ENCODE assay signal across 17 cellular contexts in genomic region chr3:71879089-71879488, GRCh38.
DNase-seq lines count a peak whose midpoint lies in the region; ATAC-seq and TF ChIP-seq lines count a peak whose summit lies in the region.
"Had no signal": no experiment of that assay in that cellular context is flagged by ENCODE, and none has a peak within 500 bp of the region (broad histone marks: within the 10 kb centered on the region; RNA-seq: fewer than 3 reads in every experiment).

No MANE protein-coding gene starts in this region.

- DNase-seq in NCI-H82 (lab: John Stamatoyannopoulos, UW) (peak; percentile 14), NCI-H82 treated with DMSO at 0.1 percent for 48 hours (lab: John Stamatoyannopoulos, UW; ENCODE audit: unreplicated experiment) (no peak), astrocyte of the cerebellum (ENCODE audit: low read depth) (no peak), endothelial cell (ENCODE audit: low spot score) (peak; percentile 14), type B pancreatic cell (ENCODE audit: extremely low spot score, unreplicated experiment) (no peak), upper lobe of right lung (no peak), Right ventricle myocardium superior (no peak)
- DNase-seq: CD8-positive, alpha-beta memory T cell; GF-D8; GOT3; NCI-H1092 treated with DMSO at 0.1 percent for 48 hours; NCI-H2081 treated with DMSO at 0.1 percent for 48 hours; NCI-H526 had no signal

- H3K27me3 ChIP-seq in upper lobe of right lung, result no peaks in the 10 kb centered on the region
- H3K27me3 ChIP-seq: BLaER1 treated with 17β-estradiol and CSF1 and Interleukin-3, amounts not matched to agents 10 nM and 100 nM had no signal

- H3K4me1 Mint-ChIP-seq in endothelial cell (ENCODE audit: unreplicated experiment), result peaks cover 15% of the 10 kb centered on the region
- peaks cover 48% of the 10 kb centered on the region for H3K4me1 Mint-ChIP-seq in type B pancreatic cell (ENCODE audit: unreplicated experiment)

- intact Hi-C loops in upper lobe of right lung (cut with DNase I) (loop anchor here (10.0 kb wide), 1 partner anchor 946 kb away; no protein-coding TSS in a partner anchor), Right ventricle myocardium superior (cut with DNase I) (loop anchor here (5.0 to 10.0 kb wide), 3 partner anchors 386 to 1206 kb away; no protein-coding TSS in a partner anchor)

- ATAC-seq in upper lobe of right lung (no peak), Right ventricle myocardium superior (ENCODE audit: poor library complexity) (no peak), HG03342 (IDR thresholded peaks at IDR 0.05; ENCODE audit: unreplicated experiment) (no peak)

- no peaks in the 10 kb centered on the region for H3K36me3 ChIP-seq in upper lobe of right lung
- H3K36me3 ChIP-seq: BLaER1 treated with 17β-estradiol and CSF1 and Interleukin-3, amounts not matched to agents 10 nM and 100 nM; SJSA1 had no signal

- H3K36me3 Mint-ChIP-seq in endothelial cell (ENCODE audit: low read depth, unreplicated experiment), result no peaks in the 10 kb centered on the region
- H3K36me3 Mint-ChIP-seq in type B pancreatic cell, result no peaks in the 10 kb centered on the region
- H3K36me3 Mint-ChIP-seq: CD8-positive, alpha-beta memory T cell had no signal

- no peak overlapping the region for H3K27ac ChIP-seq in upper lobe of right lung
- H3K27ac ChIP-seq: BLaER1 treated with 17β-estradiol and CSF1 and Interleukin-3, amounts not matched to agents 10 nM and 100 nM; KMS-11; SJSA1 had no signal

- H3K9me3 Mint-ChIP-seq in endothelial cell (ENCODE audit: unreplicated experiment), result no peaks in the 10 kb centered on the region
- H3K9me3 Mint-ChIP-seq in type B pancreatic cell, result no peaks in the 10 kb centered on the region
- H3K9me3 Mint-ChIP-seq: CD8-positive, alpha-beta memory T cell had no signal

- no peak overlapping the region for H3K27ac Mint-ChIP-seq in endothelial cell (ENCODE audit: unreplicated experiment)
- H3K27ac Mint-ChIP-seq in type B pancreatic cell, result no peak overlapping the region
- H3K27ac Mint-ChIP-seq: CD8-positive, alpha-beta memory T cell had no signal

- H3K4me3 Mint-ChIP-seq in endothelial cell (ENCODE audit: unreplicated experiment) (no peak overlapping the region), type B pancreatic cell (no peak overlapping the region)
- H3K4me3 Mint-ChIP-seq: CD8-positive, alpha-beta memory T cell had no signal

- in situ Hi-C loops in astrocyte of the cerebellum (cut with HindIII; ENCODE audit: low sequenced_read_pairs), result no loop called here

- H3K4me3 ChIP-seq in astrocyte of the cerebellum (ENCODE audit: low read depth, low read length), result no peak overlapping the region
- no peak overlapping the region for H3K4me3 ChIP-seq in upper lobe of right lung
- H3K4me3 ChIP-seq: BLaER1 treated with 17β-estradiol and CSF1 and Interleukin-3, amounts not matched to agents 10 nM and 100 nM; SJSA1 had no signal

- TF ChIP-seq CTCF in astrocyte of the cerebellum (IDR thresholded peaks at IDR 0.05; ENCODE audit: low read depth, low read length, missing control alignments), result peak; percentile 29
- TF ChIP-seq CTCF in endothelial cell (IDR thresholded peaks at IDR 0.05; ENCODE audit: unreplicated experiment), result no peak
- peak; percentile 32 for TF ChIP-seq CTCF in type B pancreatic cell (conservative IDR thresholded peaks at IDR 0.05)
- TF ChIP-seq CTCF in upper lobe of right lung (IDR thresholded peaks at IDR 0.05), result no peak

- H3K9me3 ChIP-seq in upper lobe of right lung, result no peaks in the 10 kb centered on the region
- H3K9me3 ChIP-seq: BLaER1 treated with 17β-estradiol and CSF1 and Interleukin-3, amounts not matched to agents 10 nM and 100 nM; SJSA1 had no signal

- peaks cover 6% of the 10 kb centered on the region for H3K4me1 ChIP-seq in upper lobe of right lung

- H3K27me3 Mint-ChIP-seq in endothelial cell (ENCODE audit: unreplicated experiment) (peaks cover 4% of the 10 kb centered on the region), type B pancreatic cell (no peaks in the 10 kb centered on the region)

Comparison
In these comparisons a context has a peak if more than half of its experiments do, and no peak if none do; other contexts are left out.
1. DNase-seq: peak in NCI-H82 (single experiment) and endothelial cell (single experiment); none in NCI-H82 treated with DMSO at 0.1 percent for 48 hours (single experiment), astrocyte of the cerebellum (single experiment), type B pancreatic cell (single experiment), upper lobe of right lung (single experiment) and Right ventricle myocardium superior (single experiment).
2. CTCF ChIP-seq: peak in astrocyte of the cerebellum (single experiment) and type B pancreatic cell (single experiment); none in endothelial cell (single experiment) and upper lobe of right lung (single experiment).